8 cellular contexts compared by ENCODE assay signal in the genomic region with DNA sequence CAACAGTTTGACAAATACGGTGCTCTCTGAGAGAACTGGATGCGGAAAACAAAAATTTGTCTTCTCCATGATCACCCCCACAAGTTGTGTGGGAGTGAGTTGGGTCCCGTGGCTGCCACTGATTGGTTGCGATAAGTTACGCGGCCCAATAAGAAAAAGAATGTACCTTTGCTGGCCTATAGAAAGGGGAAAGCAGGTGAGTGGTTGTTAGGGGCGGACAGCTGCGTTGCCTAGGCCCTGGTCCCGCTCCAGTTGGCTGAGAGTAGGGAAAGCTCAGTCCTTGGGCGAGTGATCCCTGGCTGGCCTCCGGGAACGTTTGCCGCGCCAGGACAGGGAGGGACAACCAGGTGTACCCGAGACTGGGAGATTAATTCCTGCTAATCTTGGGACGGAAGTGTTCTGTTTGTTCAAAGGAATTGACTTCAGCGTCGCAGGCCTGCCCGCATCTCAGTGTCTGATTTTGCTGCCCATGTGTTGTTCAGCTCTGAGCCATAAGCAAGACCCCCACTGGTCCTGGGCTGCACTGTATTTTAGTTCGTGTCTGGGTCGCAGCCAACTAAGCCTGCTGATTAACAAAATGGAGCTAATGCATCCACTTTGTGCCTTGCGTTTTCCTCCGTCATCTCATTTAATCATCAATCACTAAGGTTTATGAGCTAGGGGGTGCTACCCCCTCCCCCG. TPM values are rescaled to one million over a fixed set of nuclear protein-coding genes. Genes with fewer than 3 reads are reported as not detected.
DNase-seq lines count a peak whose midpoint lies in the region; ATAC-seq and TF ChIP-seq lines count a peak whose summit lies in the region.

No MANE protein-coding gene starts in this region.

- H3K27ac ChIP-seq in BLaER1 (peak overlapping the region; percentile 99), left lung (peak overlapping the region; percentile 98)

- H3K9ac ChIP-seq in BLaER1 = peak overlapping the region; percentile 98

- intact Hi-C loops in dendritic cell treated with granulocyte-macrophage colony-stimulating factor and Interleukin-4, amounts not matched to agents 40 ng/mL and 50 ng/mL, for 4 days (cut with micrococcal nuclease) = loop anchor here (1.0 to 2.0 kb wide), 2 partner anchors 16 to 46 kb away; a partner anchor contains a TSS
- intact Hi-C loops in left lung (cut with DNase I) = no loop called here

- no peak for TF ChIP-seq CTCF in left lung (IDR thresholded peaks at IDR 0.05)

- peak; percentile 99 for DNase-seq in NCI-H526 treated with DMSO at 0.1 percent for 48 hours (lab: John Stamatoyannopoulos, UW)
- DNase-seq in activated CD4-positive, alpha-beta T cell treated with anti-CD3 and anti-CD28 coated beads, Interleukin-2, amount 10 ng/mL, durations not matched to agents 7 days and 5 days = peak; percentile 91
- peak; percentile 91 for DNase-seq in left lung
- peak; percentile 74 for DNase-seq in stimulated activated CD4-positive, alpha-beta T cell treated with anti-CD3 and anti-CD28 coated beads, Interleukin-4, amount 100 ng/mL, for 1 hour

- no peaks in the 10 kb centered on the region for H3K9me3 ChIP-seq in BLaER1
- no peaks in the 10 kb centered on the region for H3K9me3 ChIP-seq in left lung

- peak overlapping the region; percentile 99 for H3K4me2 ChIP-seq in BLaER1

- H3K9me3 Mint-ChIP-seq in activated CD4-positive, alpha-beta T cell treated with anti-CD3 and anti-CD28 coated beads, Interleukin-2, amount 10 ng/mL, durations not matched to agents 7 days and 5 days = no peaks in the 10 kb centered on the region
- no peaks in the 10 kb centered on the region for H3K9me3 Mint-ChIP-seq in dendritic cell treated with granulocyte-macrophage colony-stimulating factor and Interleukin-4, amounts not matched to agents 40 ng/mL and 50 ng/mL, for 4 days

- H3K27me3 Mint-ChIP-seq in activated CD4-positive, alpha-beta T cell treated with anti-CD3 and anti-CD28 coated beads, Interleukin-2, amount 10 ng/mL, durations not matched to agents 7 days and 5 days = peaks cover 3% of the 10 kb centered on the region
- H3K27me3 Mint-ChIP-seq in dendritic cell treated with granulocyte-macrophage colony-stimulating factor and Interleukin-4, amounts not matched to agents 40 ng/mL and 50 ng/mL, for 4 days = no peaks in the 10 kb centered on the region

- peaks cover 31% of the 10 kb centered on the region for H3K36me3 ChIP-seq in BLaER1
- peaks cover 0 to 29% of the 10 kb centered on the region in 2 donors for H3K36me3 ChIP-seq in left lung

- H3K4me3 ChIP-seq in BLaER1 (peak overlapping the region; percentile 99), left lung (peak overlapping the region; percentile 84 to 98)

- CTCF ChIA-PET in activated CD4-positive, alpha-beta T cell treated with anti-CD3 and anti-CD28 coated beads, Interleukin-2, amount 10 ng/mL, durations not matched to agents 7 days and 5 days (lab: Charles Lee) = interaction anchor here (0.6 to 3.2 kb wide), 11 partner anchors 13 to 1088 kb away, joined by 3 to 12 read pairs (median 3); a partner anchor contains a TSS

- H3K27ac Mint-ChIP-seq in activated CD4-positive, alpha-beta T cell treated with anti-CD3 and anti-CD28 coated beads, Interleukin-2, amount 10 ng/mL, durations not matched to agents 7 days and 5 days = peak overlapping the region; percentile 99
- peak overlapping the region; percentile 99 for H3K27ac Mint-ChIP-seq in dendritic cell treated with granulocyte-macrophage colony-stimulating factor and Interleukin-4, amounts not matched to agents 40 ng/mL and 50 ng/mL, for 4 days

- H3K4me1 ChIP-seq in BLaER1 (peaks cover 58% of the 10 kb centered on the region), left lung (peaks cover 16 to 32% of the 10 kb centered on the region in 2 donors)

- H3K4me3 Mint-ChIP-seq in activated CD4-positive, alpha-beta T cell treated with anti-CD3 and anti-CD28 coated beads, Interleukin-2, amount 10 ng/mL, durations not matched to agents 7 days and 5 days = peak overlapping the region; percentile 99
- H3K4me3 Mint-ChIP-seq in dendritic cell treated with granulocyte-macrophage colony-stimulating factor and Interleukin-4, amounts not matched to agents 40 ng/mL and 50 ng/mL, for 4 days = peak overlapping the region; percentile 89

- peaks cover 27% of the 10 kb centered on the region for H3K4me1 Mint-ChIP-seq in activated CD4-positive, alpha-beta T cell treated with anti-CD3 and anti-CD28 coated beads, Interleukin-2, amount 10 ng/mL, durations not matched to agents 7 days and 5 days
- peaks cover 32% of the 10 kb centered on the region for H3K4me1 Mint-ChIP-seq in dendritic cell treated with granulocyte-macrophage colony-stimulating factor and Interleukin-4, amounts not matched to agents 40 ng/mL and 50 ng/mL, for 4 days (ENCODE audit: low read depth)

- ATAC-seq in GM19351 (IDR thresholded peaks at IDR 0.05; ENCODE audit: unreplicated experiment) (peak; percentile 72), HG03520 (IDR thresholded peaks at IDR 0.05; ENCODE audit: unreplicated experiment) (peak; percentile 47), left lung (peak; percentile 89)

- H3K27me3 ChIP-seq in BLaER1 = no peaks in the 10 kb centered on the region
- H3K27me3 ChIP-seq in left lung = no peaks in the 10 kb centered on the region

- H4K20me1 ChIP-seq in BLaER1 = peaks cover 10% of the 10 kb centered on the region

- peaks cover 14% of the 10 kb centered on the region for H3K36me3 Mint-ChIP-seq in activated CD4-positive, alpha-beta T cell treated with anti-CD3 and anti-CD28 coated beads, Interleukin-2, amount 10 ng/mL, durations not matched to agents 7 days and 5 days (ENCODE audit: low read depth)
- H3K36me3 Mint-ChIP-seq in dendritic cell treated with granulocyte-macrophage colony-stimulating factor and Interleukin-4, amounts not matched to agents 40 ng/mL and 50 ng/mL, for 4 days (ENCODE audit: low read depth) = peaks cover 52% of the 10 kb centered on the region

- POLR2A ChIA-PET in activated CD4-positive, alpha-beta T cell treated with anti-CD3 and anti-CD28 coated beads, Interleukin-2, amount 10 ng/mL, durations not matched to agents 7 days and 5 days (lab: Charles Lee) = interaction anchor here (0.6 to 1.1 kb wide), 3 partner anchors 13 to 322 kb away, joined by 3 to 5 read pairs (median 4); a partner anchor contains a TSS

RNA-seq across cellular contexts. Expression of a gene that starts 0.8 kb away (rescaled TPM):
- 10 to 100 TPM; 40.5 to 42.2 TPM for total RNA-seq in activated CD4-positive, alpha-beta T cell treated with anti-CD3 and anti-CD28 coated beads, Interleukin-2, amount 10 ng/mL, durations not matched to agents 7 days and 5 days
- total RNA-seq in left lung = 10 to 100 TPM; 63.5 to 74.5 TPM

RNA-seq across cellular contexts. Expression of a gene that starts 13.0 kb away (rescaled TPM):
- 10 to 100 TPM; 49.5 to 55.4 TPM for total RNA-seq in activated CD4-positive, alpha-beta T cell treated with anti-CD3 and anti-CD28 coated beads, Interleukin-2, amount 10 ng/mL, durations not matched to agents 7 days and 5 days
- 10 to 100 TPM; 46.8 to 47.2 TPM for total RNA-seq in left lung

RNA-seq across cellular contexts. Expression of a gene that starts 13.2 kb away (rescaled TPM):
- 1,000 to 10,000 TPM; 1,051 to 1,116 TPM for total RNA-seq in activated CD4-positive, alpha-beta T cell treated with anti-CD3 and anti-CD28 coated beads, Interleukin-2, amount 10 ng/mL, durations not matched to agents 7 days and 5 days
- 100 to 1,000 TPM; 621 to 685 TPM for total RNA-seq in left lung

RNA-seq across cellular contexts. Expression of a gene that starts 17.6 kb away (rescaled TPM):
- total RNA-seq in activated CD4-positive, alpha-beta T cell treated with anti-CD3 and anti-CD28 coated beads, Interleukin-2, amount 10 ng/mL, durations not matched to agents 7 days and 5 days = 1 to 10 TPM; 8.6 to 9.9 TPM
- total RNA-seq in left lung = 10 to 100 TPM in 1 of 2 donors, 1 to 10 TPM in 1; 8.0 to 10.6 TPM

RNA-seq across cellular contexts. Expression of a gene that starts 23.4 kb away (rescaled TPM):
- total RNA-seq in activated CD4-positive, alpha-beta T cell treated with anti-CD3 and anti-CD28 coated beads, Interleukin-2, amount 10 ng/mL, durations not matched to agents 7 days and 5 days = 10 to 100 TPM; 26.1 to 27.7 TPM
- 10 to 100 TPM; 37.1 to 41.0 TPM for total RNA-seq in left lung

Comparison
In these comparisons a context has a peak if more than half of its experiments do, and no peak if none do; other contexts are left out.
1. Peak in every context shown above with its lines: DNase-seq, ATAC-seq, H3K4me3 ChIP-seq and H3K27ac ChIP-seq.